ENCODE assay signal across 20 cellular contexts in genomic region chr19:35100588-35101533, GRCh38. TPM values are rescaled to one million over a fixed set of nuclear protein-coding genes. Genes with fewer than 3 reads are reported as not detected.
"Had no signal": no experiment of that assay in that cellular context is flagged by ENCODE, and none has a peak within 500 bp of the region (broad histone marks: within the 10 kb centered on the region; RNA-seq: fewer than 3 reads in every experiment).

No MANE protein-coding gene starts in this region.

- H3K27me3 ChIP-seq: brain microvascular endothelial cell, esophagus muscularis mucosa, vagina had no signal

- H3K27ac ChIP-seq: brain microvascular endothelial cell, esophagus muscularis mucosa, tibial artery, vagina had no signal

- ATAC-seq: activated CD8-positive, alpha-beta memory T cell treated with anti-CD3 and anti-CD28 coated beads, Interleukin-2, amount 10 ng/mL, durations not matched to agents 7 days and 5 days; activated naive CD4-positive, alpha-beta T cell treated with anti-CD3 and anti-CD28 coated beads, Interleukin-2, amount 50 U/mL, for 72 hours; activated T-cell treated with anti-CD3 and anti-CD28 coated beads, Interleukin-2, amount 50 U/mL, for 4 hours; left colon; right cardiac atrium had no signal

- H3K36me3 ChIP-seq: brain microvascular endothelial cell, esophagus muscularis mucosa, tibial artery, vagina had no signal

- H3K4me3 ChIP-seq: esophagus muscularis mucosa, lung, smooth muscle cell, tibial artery, vagina had no signal

- DNase-seq: activated CD4-positive, alpha-beta T cell treated with anti-CD3 and anti-CD28 coated beads for 1 hour; activated CD4-positive, alpha-beta T cell treated with anti-CD3 and anti-CD28 coated beads, Interleukin-2, amount 50 U/mL, for 48 hours; activated CD8-positive, alpha-beta memory T cell treated with anti-CD3 and anti-CD28 coated beads, Interleukin-2, amount 10 ng/mL, durations not matched to agents 7 days and 5 days; activated effector memory CD4-positive, alpha-beta T cell treated with anti-CD3 and anti-CD28 coated beads, Interleukin-2, amount 50 U/mL, for 16 hours; activated T-cell treated with anti-CD3 and anti-CD28 coated beads, Interleukin-2, amount 50 U/mL, for 4 hours; amygdala; brain microvascular endothelial cell; immature natural killer cell; left colon; midbrain; right cardiac atrium; tibial artery had no signal

- H3K9me3 ChIP-seq: esophagus muscularis mucosa, tibial artery, vagina had no signal

- H3K4me2 ChIP-seq: smooth muscle cell had no signal

- H3K4me1 ChIP-seq: esophagus muscularis mucosa, tibial artery, vagina had no signal

RNA-seq across cellular contexts. Expression of gene FXYD3, which starts 14.8 kb away (rescaled TPM):
- total RNA-seq: activated CD8-positive, alpha-beta memory T cell treated with anti-CD3 and anti-CD28 coated beads, Interleukin-2, amount 10 ng/mL, durations not matched to agents 7 days and 5 days; activated naive CD4-positive, alpha-beta T cell treated with anti-CD3 and anti-CD28 coated beads, Interleukin-2, amount 50 U/mL, for 72 hours; dermis microvascular lymphatic vessel endothelial cell; fibroblast of villous mesenchyme had no signal

RNA-seq across cellular contexts. Expression of gene LGI4, which starts 34.0 kb away (rescaled TPM):
- total RNA-seq: activated CD8-positive, alpha-beta memory T cell treated with anti-CD3 and anti-CD28 coated beads, Interleukin-2, amount 10 ng/mL, durations not matched to agents 7 days and 5 days; dermis microvascular lymphatic vessel endothelial cell; fibroblast of villous mesenchyme; progenitor cell of endocrine pancreas had no signal

RNA-seq across cellular contexts. Expression of gene FXYD1, which starts 37.8 kb away (rescaled TPM):
- total RNA-seq: dermis microvascular lymphatic vessel endothelial cell, fibroblast of villous mesenchyme, progenitor cell of endocrine pancreas had no signal

RNA-seq across cellular contexts. Expression of gene FXYD7, which starts 42.2 kb away (rescaled TPM):
- total RNA-seq: dermis microvascular lymphatic vessel endothelial cell, left colon, lung, progenitor cell of endocrine pancreas, smooth muscle cell had no signal
